ENCODE assay signal across 23 cellular contexts in the genomic region with DNA sequence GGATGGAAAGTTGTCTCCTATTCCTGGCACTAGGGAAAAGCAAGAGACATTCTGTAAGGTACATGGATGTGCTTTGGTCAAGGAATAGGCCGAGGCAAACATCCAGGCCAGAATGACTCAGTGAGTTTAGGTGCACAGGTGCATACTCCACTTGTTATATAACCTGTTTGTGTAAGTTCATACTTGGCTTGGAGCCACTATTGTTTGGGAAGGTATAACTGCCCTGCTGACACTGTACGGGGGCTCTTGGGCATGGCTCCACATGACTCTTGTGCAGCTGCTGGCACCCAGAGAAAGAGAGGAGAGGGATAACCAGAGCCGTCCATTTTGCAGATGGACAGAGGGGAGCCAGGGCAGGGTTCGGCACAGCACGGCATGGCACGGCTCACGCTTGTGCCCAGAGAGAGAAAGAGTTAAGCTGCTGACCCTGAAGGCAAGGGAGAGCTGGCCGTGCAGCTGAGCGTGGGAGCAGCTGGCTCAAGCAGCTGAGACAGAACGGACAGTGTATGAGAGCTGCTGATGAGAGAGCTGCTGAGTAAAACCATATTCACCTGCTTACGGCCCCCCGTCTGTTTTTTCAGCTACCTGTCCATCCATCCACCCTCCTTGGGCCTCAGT.
DNase-seq lines count a peak whose midpoint lies in the region; FAIRE-seq and TF ChIP-seq lines count a peak whose summit lies in the region.
"Had no signal": no experiment of that assay in that cellular context is flagged by ENCODE, and none has a peak within 500 bp of the region (broad histone marks: within the 10 kb centered on the region; RNA-seq: fewer than 3 reads in every experiment).

No MANE protein-coding gene starts in this region.

- no peaks in the 10 kb centered on the region for H3K9me3 ChIP-seq in astrocyte (ENCODE audit: insufficient read depth, low read depth, low read length)
- H3K9me3 ChIP-seq in neural progenitor cell (ENCODE audit: low read depth), result no peaks in the 10 kb centered on the region
- H3K9me3 ChIP-seq: BE2C had no signal

- H3K4me2 ChIP-seq in astrocyte (ENCODE audit: low read length) (no peak overlapping the region), neural progenitor cell (no peak overlapping the region)
- H3K4me2 ChIP-seq: PC-9 had no signal

- H3K4me3 Mint-ChIP-seq in astrocyte (ENCODE audit: unreplicated experiment), result no peak overlapping the region
- H3K4me3 Mint-ChIP-seq in neural progenitor cell, result no peak overlapping the region
- H3K4me3 Mint-ChIP-seq in activated naive CD4-positive, alpha-beta T cell treated with anti-CD3 and anti-CD28 coated beads, Interleukin-2, amount 10 ng/mL, durations not matched to agents 7 days and 5 days, result no peak overlapping the region

- H3K9me3 Mint-ChIP-seq in astrocyte (ENCODE audit: unreplicated experiment) (peaks cover 4% of the 10 kb centered on the region), neural progenitor cell (no peaks in the 10 kb centered on the region)
- no peaks in the 10 kb centered on the region for H3K9me3 Mint-ChIP-seq in activated naive CD4-positive, alpha-beta T cell treated with anti-CD3 and anti-CD28 coated beads, Interleukin-2, amount 10 ng/mL, durations not matched to agents 7 days and 5 days

- CTCF ChIA-PET in activated naive CD4-positive, alpha-beta T cell treated with anti-CD3 and anti-CD28 coated beads, Interleukin-2, amount 10 ng/mL, durations not matched to agents 7 days and 5 days (lab: Charles Lee), result no interaction called here

- H3K79me2 ChIP-seq in astrocyte (ENCODE audit: insufficient read depth, low read length) (no peaks in the 10 kb centered on the region), neural progenitor cell (ENCODE audit: low read depth) (no peaks in the 10 kb centered on the region)

- H2AFZ ChIP-seq in astrocyte (ENCODE audit: low read depth, low read length) (no peak overlapping the region), neural progenitor cell (replicated peaks) (no peak overlapping the region)
- H2AFZ ChIP-seq: PC-9 had no signal

- peaks cover 22% of the 10 kb centered on the region for H3K27me3 Mint-ChIP-seq in astrocyte (ENCODE audit: low read depth, unreplicated experiment)
- peaks cover 22% of the 10 kb centered on the region for H3K27me3 Mint-ChIP-seq in neural progenitor cell (ENCODE audit: insufficient read depth, low read depth)
- H3K27me3 Mint-ChIP-seq in activated naive CD4-positive, alpha-beta T cell treated with anti-CD3 and anti-CD28 coated beads, Interleukin-2, amount 10 ng/mL, durations not matched to agents 7 days and 5 days, result peaks cover 6% of the 10 kb centered on the region

- H4K20me1 ChIP-seq in astrocyte (ENCODE audit: insufficient read depth, low read length) (no peaks in the 10 kb centered on the region), neural progenitor cell (ENCODE audit: low read depth) (no peaks in the 10 kb centered on the region)

- H3K27me3 ChIP-seq in astrocyte (ENCODE audit: insufficient read depth, low read length) (peaks cover 2% of the 10 kb centered on the region), neural progenitor cell (no peaks in the 10 kb centered on the region)
- H3K27me3 ChIP-seq: BE2C had no signal

- H3K36me3 Mint-ChIP-seq in astrocyte (ENCODE audit: low read depth, unreplicated experiment), result no peaks in the 10 kb centered on the region
- H3K36me3 Mint-ChIP-seq in neural progenitor cell, result no peaks in the 10 kb centered on the region
- H3K36me3 Mint-ChIP-seq in activated naive CD4-positive, alpha-beta T cell treated with anti-CD3 and anti-CD28 coated beads, Interleukin-2, amount 10 ng/mL, durations not matched to agents 7 days and 5 days, result no peaks in the 10 kb centered on the region

- peaks cover 18% of the 10 kb centered on the region for H3K4me1 Mint-ChIP-seq in astrocyte (ENCODE audit: low read depth, unreplicated experiment)
- H3K4me1 Mint-ChIP-seq in neural progenitor cell, result peaks cover 27% of the 10 kb centered on the region
- no peaks in the 10 kb centered on the region for H3K4me1 Mint-ChIP-seq in activated naive CD4-positive, alpha-beta T cell treated with anti-CD3 and anti-CD28 coated beads, Interleukin-2, amount 10 ng/mL, durations not matched to agents 7 days and 5 days

- peaks cover 5% of the 10 kb centered on the region for H3F3A ChIP-seq in neural progenitor cell (ENCODE audit: low read depth)

- no peak for FAIRE-seq in astrocyte (lab: Jason Lieb, UNC)
- FAIRE-seq: GM19239, H54 had no signal

- H3K36me3 ChIP-seq in astrocyte (ENCODE audit: insufficient read depth, low read length) (no peaks in the 10 kb centered on the region), neural progenitor cell (no peaks in the 10 kb centered on the region)
- H3K36me3 ChIP-seq: BE2C had no signal

- H3K4me1 ChIP-seq in astrocyte (ENCODE audit: insufficient read depth, low read length) (no peaks in the 10 kb centered on the region), neural progenitor cell (peaks cover 12% of the 10 kb centered on the region)
- H3K4me1 ChIP-seq: BE2C had no signal

- DNase-seq in DMS53 (lab: John Stamatoyannopoulos, UW), result peak; percentile 16
- DNase-seq in DMS53 treated with DMSO at 0.1 percent for 48 hours (lab: John Stamatoyannopoulos, UW; ENCODE audit: unreplicated experiment), result no peak
- no peak for DNase-seq in astrocyte (ENCODE audit: low read depth)
- DNase-seq in neural progenitor cell (ENCODE audit: low spot score), result no peak
- DNase-seq in NK-92 (lab: John Stamatoyannopoulos, UW; ENCODE audit: unreplicated experiment), result no peak
- no peak for DNase-seq in epidermal melanocyte (ENCODE audit: insufficient read length, low spot score)
- DNase-seq in activated naive CD4-positive, alpha-beta T cell treated with anti-CD3 and anti-CD28 coated beads, Interleukin-2, amount 10 ng/mL, durations not matched to agents 7 days and 5 days, result no peak
- DNase-seq: BE2C, Calu3, Kasumi-1, MV-4-11, NCI-H1105, NCI-H1436 treated with DMSO at 0.1 percent for 48 hours, NCI-H187 treated with DMSO at 0.1 percent for 48 hours, NCI-H446 treated with DMSO at 0.1 percent for 48 hours, NCI-H526, PC-9, SHP77 treated with DMSO at 0.1 percent for 48 hours had no signal

- H3K27ac Mint-ChIP-seq in astrocyte (ENCODE audit: unreplicated experiment) (peak overlapping the region; percentile 58), neural progenitor cell (peak overlapping the region; percentile 50)
- H3K27ac Mint-ChIP-seq in activated naive CD4-positive, alpha-beta T cell treated with anti-CD3 and anti-CD28 coated beads, Interleukin-2, amount 10 ng/mL, durations not matched to agents 7 days and 5 days, result no peak overlapping the region

- H3K4me3 ChIP-seq in astrocyte (ENCODE audit: insufficient read depth, low read depth, low read length) (no peak overlapping the region), neural progenitor cell (no peak overlapping the region)
- H3K4me3 ChIP-seq: PC-9 had no signal

- H3K9ac ChIP-seq in astrocyte (ENCODE audit: low read length) (no peak overlapping the region), neural progenitor cell (no peak overlapping the region)

- TF ChIP-seq CTCF in C4-2B (conservative IDR thresholded peaks at IDR 0.05) (no peak), astrocyte (IDR thresholded peaks at IDR 0.05; ENCODE audit: insufficient read depth, low read depth, low read length) (no peak), neural progenitor cell (IDR thresholded peaks at IDR 0.05) (no peak)

- H3K27ac ChIP-seq in C4-2B (peak overlapping the region; percentile 5; the same call in 1 of the 2 replicates), astrocyte (ENCODE audit: low read depth, low read length) (no peak overlapping the region), neural progenitor cell (no peak overlapping the region)
- H3K27ac ChIP-seq: 22Rv1, HL-60, PC-9 had no signal
